1 cellular context compared by ENCODE assay signal in the genomic region with DNA sequence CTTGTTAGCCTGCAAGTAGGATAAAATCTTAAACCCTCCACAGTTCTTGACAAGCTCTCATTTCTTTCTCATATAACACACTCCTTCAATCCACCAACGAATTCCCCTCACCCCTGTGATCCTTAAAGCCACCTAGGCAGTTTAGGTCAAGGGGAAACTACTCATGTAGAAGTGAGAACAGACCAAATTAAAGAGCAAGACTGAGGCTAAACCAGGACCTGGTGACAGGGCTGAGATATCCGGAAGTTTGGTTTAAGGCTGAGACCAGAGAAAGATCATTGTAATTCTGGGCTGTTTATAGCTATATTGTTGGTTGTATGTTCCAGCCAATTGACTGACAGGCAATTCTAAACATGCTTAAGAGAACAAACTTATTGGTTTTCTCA.
TF ChIP-seq lines count a peak whose summit lies in the region.

No MANE protein-coding gene starts in this region.

TF ChIP-seq in HCT116, 20 proteins besides CTCF, POLR2A, EP300 and RAD21:
- no peak for TF ChIP-seq CBX3 (IDR thresholded peaks at IDR 0.05; ENCODE audit: low read depth)
- TF ChIP-seq SP1 (IDR thresholded peaks at IDR 0.05; ENCODE audit: low read depth) = no peak
- TF ChIP-seq, protein P1, sequence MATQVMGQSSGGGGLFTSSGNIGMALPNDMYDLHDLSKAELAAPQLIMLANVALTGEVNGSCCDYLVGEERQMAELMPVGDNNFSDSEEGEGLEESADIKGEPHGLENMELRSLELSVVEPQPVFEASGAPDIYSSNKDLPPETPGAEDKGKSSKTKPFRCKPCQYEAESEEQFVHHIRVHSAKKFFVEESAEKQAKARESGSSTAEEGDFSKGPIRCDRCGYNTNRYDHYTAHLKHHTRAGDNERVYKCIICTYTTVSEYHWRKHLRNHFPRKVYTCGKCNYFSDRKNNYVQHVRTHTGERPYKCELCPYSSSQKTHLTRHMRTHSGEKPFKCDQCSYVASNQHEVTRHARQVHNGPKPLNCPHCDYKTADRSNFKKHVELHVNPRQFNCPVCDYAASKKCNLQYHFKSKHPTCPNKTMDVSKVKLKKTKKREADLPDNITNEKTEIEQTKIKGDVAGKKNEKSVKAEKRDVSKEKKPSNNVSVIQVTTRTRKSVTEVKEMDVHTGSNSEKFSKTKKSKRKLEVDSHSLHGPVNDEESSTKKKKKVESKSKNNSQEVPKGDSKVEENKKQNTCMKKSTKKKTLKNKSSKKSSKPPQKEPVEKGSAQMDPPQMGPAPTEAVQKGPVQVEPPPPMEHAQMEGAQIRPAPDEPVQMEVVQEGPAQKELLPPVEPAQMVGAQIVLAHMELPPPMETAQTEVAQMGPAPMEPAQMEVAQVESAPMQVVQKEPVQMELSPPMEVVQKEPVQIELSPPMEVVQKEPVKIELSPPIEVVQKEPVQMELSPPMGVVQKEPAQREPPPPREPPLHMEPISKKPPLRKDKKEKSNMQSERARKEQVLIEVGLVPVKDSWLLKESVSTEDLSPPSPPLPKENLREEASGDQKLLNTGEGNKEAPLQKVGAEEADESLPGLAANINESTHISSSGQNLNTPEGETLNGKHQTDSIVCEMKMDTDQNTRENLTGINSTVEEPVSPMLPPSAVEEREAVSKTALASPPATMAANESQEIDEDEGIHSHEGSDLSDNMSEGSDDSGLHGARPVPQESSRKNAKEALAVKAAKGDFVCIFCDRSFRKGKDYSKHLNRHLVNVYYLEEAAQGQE (IDR thresholded peaks at IDR 0.05; ENCODE audit: low read depth) = no peak
- no peak for TF ChIP-seq ZNF274 (IDR thresholded peaks at IDR 0.05; ENCODE audit: low read depth, low read length)
- TF ChIP-seq POLR2AphosphoS5 (IDR thresholded peaks at IDR 0.05; ENCODE audit: low read depth, low read length) = no peak
- no peak for TF ChIP-seq EGR1 (IDR thresholded peaks at IDR 0.05; ENCODE audit: low read depth)
- no peak for TF ChIP-seq JUND (IDR thresholded peaks at IDR 0.05)
- TF ChIP-seq, protein P2, sequence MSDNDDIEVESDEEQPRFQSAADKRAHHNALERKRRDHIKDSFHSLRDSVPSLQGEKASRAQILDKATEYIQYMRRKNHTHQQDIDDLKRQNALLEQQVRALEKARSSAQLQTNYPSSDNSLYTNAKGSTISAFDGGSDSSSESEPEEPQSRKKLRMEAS (IDR thresholded peaks at IDR 0.05) = no peak
- no peak for TF ChIP-seq SRF (IDR thresholded peaks at IDR 0.05; ENCODE audit: low read depth)
